Comparison of ENCODE assay signal across 8 cellular contexts in genomic region chr5:56270568-56271392, GRCh38. TPM values are rescaled to one million over a fixed set of nuclear protein-coding genes. Genes with fewer than 3 reads are reported as not detected.
A peak's percentile ranks its signal among the peaks of the same experiment; 100 is the strongest.
DNase-seq lines count a peak whose midpoint lies in the region; ATAC-seq and TF ChIP-seq lines count a peak whose summit lies in the region.

No MANE protein-coding gene starts in this region.

- H3F3A ChIP-seq in GM23248 (ENCODE audit: insufficient read depth) = no peaks in the 10 kb centered on the region

- no peak overlapping the region for H3K9ac ChIP-seq in GM23248

- TF ChIP-seq CTCF in foreskin keratinocyte (conservative IDR thresholded peaks at IDR 0.05) = peak; percentile 96
- TF ChIP-seq CTCF in osteocyte (IDR thresholded peaks at IDR 0.05) = peak; percentile 97
- peak; percentile 96 to 99 (median 98) for TF ChIP-seq CTCF in thyroid gland (IDR thresholded peaks at IDR 0.05)

- no peak overlapping the region for H3K4me3 ChIP-seq in GM23248
- H3K4me3 ChIP-seq in thyroid gland (replicated peaks in 1 of 3) = no peak overlapping the region

- H3K27me3 ChIP-seq in GM23248 (replicated peaks; ENCODE audit: insufficient read depth) = no peaks in the 10 kb centered on the region
- no peaks in the 10 kb centered on the region for H3K27me3 ChIP-seq in foreskin keratinocyte
- no peaks in the 10 kb centered on the region for H3K27me3 ChIP-seq in thyroid gland

- DNase-seq in EH (ENCODE audit: low read depth) (peak; percentile 94), GM23248 (peak; percentile 90), LHCN-M2 (ENCODE audit: low read depth) (peak; percentile 72), SIG-M5 treated with dmso at 0.1 percent for 504 hours (lab: John Stamatoyannopoulos, UW; ENCODE audit: unreplicated experiment) (peak; percentile 83), foreskin keratinocyte (peak in 1 of 2 donors; percentile 66), osteocyte (ENCODE audit: extremely low spot score, unreplicated experiment) (peak; percentile 94), thyroid gland (peak; percentile 87)
- DNase-seq in activated effector memory CD4-positive, alpha-beta T cell treated with Interleukin-2 at 50 U/mL for 16 hours = peak; percentile 62

- H3K36me3 ChIP-seq in GM23248 (ENCODE audit: low read depth) = no peaks in the 10 kb centered on the region
- H3K36me3 ChIP-seq in thyroid gland = no peaks in the 10 kb centered on the region

- in situ Hi-C loops in GM23248 (cut with MboI) = loop anchor here (5.0 to 25.0 kb wide), 2 partner anchors 567 to 942 kb away; no protein-coding TSS in a partner anchor

- no peak overlapping the region for H2AFZ ChIP-seq in GM23248

- H3K79me2 ChIP-seq in GM23248 (ENCODE audit: insufficient read depth) = no peaks in the 10 kb centered on the region

- H3K9me2 ChIP-seq in GM23248 (ENCODE audit: insufficient read depth) = no peaks in the 10 kb centered on the region

- 37 to 42% methylated on average over 6 of the region's 6 CpGs for WGBS in GM23248 (ENCODE audit: low coverage in 1 of 2, low lambda C conversion rate in 2 of 2, missing lambda C conversion rate in 2 of 2), 2 experiments
- WGBS in thyroid gland, 2 donors = 21% methylated on average over 6 of the region's 6 CpGs

- no peak overlapping the region for H3K27ac ChIP-seq in GM23248
- no peak overlapping the region for H3K27ac ChIP-seq in foreskin keratinocyte
- peak overlapping the region in 2 of 3 donors; percentile 26 to 62 for H3K27ac ChIP-seq in thyroid gland

- peaks cover 24% of the 10 kb centered on the region for H3K4me1 Mint-ChIP-seq in osteocyte (ENCODE audit: unreplicated experiment)

- H3K4me3 Mint-ChIP-seq in osteocyte (ENCODE audit: unreplicated experiment) = no peak overlapping the region

- peak; percentile 96 for ATAC-seq in foreskin keratinocyte

- H3K4me2 ChIP-seq in GM23248 (ENCODE audit: unreplicated experiment) = no peak overlapping the region

- H3K9me3 Mint-ChIP-seq in osteocyte (ENCODE audit: unreplicated experiment) = no peaks in the 10 kb centered on the region

- peak overlapping the region; percentile 70 for H3K27ac Mint-ChIP-seq in osteocyte (ENCODE audit: unreplicated experiment)

- H3K4me1 ChIP-seq in GM23248 (ENCODE audit: insufficient read depth) (no peaks in the 10 kb centered on the region), foreskin keratinocyte (no peaks in the 10 kb centered on the region), thyroid gland (peaks cover 7 to 22% of the 10 kb centered on the region in 2 donors)

- intact Hi-C loops in thyroid gland (cut with DNase I) = loop anchor here (5.0 to 10.0 kb wide), 2 partner anchors 214 to 567 kb away; no protein-coding TSS in a partner anchor

- H3K27me3 Mint-ChIP-seq in osteocyte (ENCODE audit: unreplicated experiment) = no peaks in the 10 kb centered on the region

- no peak for TF ChIP-seq POLR2A in thyroid gland (IDR thresholded peaks at IDR 0.05)

- H3K9me3 ChIP-seq in GM23248 (ENCODE audit: low read depth) (no peaks in the 10 kb centered on the region), thyroid gland (no peaks in the 10 kb centered on the region)

- H4K20me1 ChIP-seq in GM23248 (ENCODE audit: insufficient read depth) = no peaks in the 10 kb centered on the region

- H3K36me3 Mint-ChIP-seq in osteocyte (ENCODE audit: unreplicated experiment) = no peaks in the 10 kb centered on the region

RNA-seq across cellular contexts. Expression of gene ANKRD55, which starts 37.6 kb away (rescaled TPM):
- not detected in 2 replicates for total RNA-seq in GM23248 (2014; rRNA removed; shearing (Covaris generic))
- polyA plus RNA-seq in GM23248 (2016; fragmentation: Nextera tagmentation; extraction: Ambion mirVana) (not detected in 2 replicates), foreskin keratinocyte (not detected in 2 replicates)
- total RNA-seq in LHCN-M2 (2014; rRNA removed) (not detected in 2 replicates), foreskin keratinocyte (not detected in 2 replicates), osteocyte (not detected in 2 replicates), thyroid gland (under 1 TPM in 2 of 4 donors, not detected in 2; 0.22 to 0.94 TPM)
- not detected for polyA plus RNA-seq in LHCN-M2 (2012)

Comparison
In these comparisons a context has a peak if more than half of its experiments do, and no peak if none do; other contexts are left out.
1. H3K27ac ChIP-seq: peak in thyroid gland (2 of 3); none in GM23248 (single experiment) and foreskin keratinocyte (single experiment).
2. Peak in every context shown above with its lines, with median percentiles within 50 percentile points of each other: CTCF ChIP-seq.